31 cellular contexts compared by ENCODE assay signal in genomic region chr3:78732471-78732870, GRCh38.
"Had no signal": no experiment of that assay in that cellular context is flagged by ENCODE, and none has a peak within 500 bp of the region (broad histone marks: within the 10 kb centered on the region; RNA-seq: fewer than 3 reads in every experiment).

No MANE protein-coding gene starts in this region.

- H3K36me3 ChIP-seq: ascending aorta, breast epithelium, cardiac muscle cell, esophagus muscularis mucosa, gastrocnemius medialis, heart right ventricle had no signal

- H2AFZ ChIP-seq: hepatocyte had no signal

- H3K4me1 Mint-ChIP-seq: activated CD4-positive, alpha-beta memory T cell treated with anti-CD3 and anti-CD28 coated beads, Interleukin-2, amount 10 ng/mL, durations not matched to agents 7 days and 5 days; activated CD4-positive, alpha-beta T cell treated with anti-CD3 and anti-CD28 coated beads, Interleukin-2, amount 10 ng/mL, durations not matched to agents 7 days and 5 days; activated naive CD4-positive, alpha-beta T cell treated with anti-CD3 and anti-CD28 coated beads, Interleukin-2, amount 10 ng/mL, durations not matched to agents 7 days and 5 days; activated naive CD8-positive, alpha-beta T cell treated with anti-CD3 and anti-CD28 coated beads, Interleukin-2, amount 10 ng/mL, durations not matched to agents 7 days and 5 days; central memory CD8-positive, alpha-beta T cell had no signal

- H3K27ac Mint-ChIP-seq: activated CD4-positive, alpha-beta memory T cell treated with anti-CD3 and anti-CD28 coated beads, Interleukin-2, amount 10 ng/mL, durations not matched to agents 7 days and 5 days; activated CD4-positive, alpha-beta T cell treated with anti-CD3 and anti-CD28 coated beads, Interleukin-2, amount 10 ng/mL, durations not matched to agents 7 days and 5 days; activated naive CD4-positive, alpha-beta T cell treated with anti-CD3 and anti-CD28 coated beads, Interleukin-2, amount 10 ng/mL, durations not matched to agents 7 days and 5 days; activated naive CD4-positive, alpha-beta T cell treated with anti-CD3 and anti-CD28 coated beads, Interleukin-2, amount 50 U/mL, for 72 hours; activated naive CD8-positive, alpha-beta T cell treated with anti-CD3 and anti-CD28 coated beads, Interleukin-2, amount 10 ng/mL, durations not matched to agents 7 days and 5 days; activated T-cell treated with anti-CD3 and anti-CD28 coated beads, Interleukin-2, amount 50 U/mL, for 24 hours; activated T-cell treated with anti-CD3 and anti-CD28 coated beads, Interleukin-2, amount 50 U/mL, for 72 hours; dendritic cell treated with granulocyte-macrophage colony-stimulating factor and Interleukin-4, amounts not matched to agents 40 ng/mL and 50 ng/mL, for 4 days; effector memory CD8-positive, alpha-beta T cell; WTC11 had no signal

- H3K9me3 Mint-ChIP-seq: activated CD4-positive, alpha-beta T cell treated with anti-CD3 and anti-CD28 coated beads, Interleukin-2, amount 10 ng/mL, durations not matched to agents 7 days and 5 days; activated naive CD4-positive, alpha-beta T cell treated with anti-CD3 and anti-CD28 coated beads, Interleukin-2, amount 10 ng/mL, durations not matched to agents 7 days and 5 days; activated naive CD8-positive, alpha-beta T cell treated with anti-CD3 and anti-CD28 coated beads, Interleukin-2, amount 10 ng/mL, durations not matched to agents 7 days and 5 days; brain; dendritic cell treated with granulocyte-macrophage colony-stimulating factor and Interleukin-4, amounts not matched to agents 40 ng/mL and 50 ng/mL, for 4 days; WTC11 had no signal

- H3K27me3 ChIP-seq: ascending aorta, breast epithelium, cardiac muscle cell, dorsolateral prefrontal cortex, esophagus muscularis mucosa, foreskin keratinocyte, gastrocnemius medialis, heart right ventricle, hepatocyte had no signal

- DNase-seq: activated CD4-positive, alpha-beta memory T cell treated with anti-CD3 and anti-CD28 coated beads, Interleukin-2, amount 10 ng/mL, durations not matched to agents 7 days and 5 days; activated CD4-positive, alpha-beta T cell treated with anti-CD3 and anti-CD28 coated beads for 1 hour; activated CD4-positive, alpha-beta T cell treated with anti-CD3 and anti-CD28 coated beads for 4 hours; activated CD4-positive, alpha-beta T cell treated with anti-CD3 and anti-CD28 coated beads, Interleukin-2, amount 10 ng/mL, durations not matched to agents 7 days and 5 days; activated CD4-positive, alpha-beta T cell treated with anti-CD3 and anti-CD28 coated beads, Interleukin-2, amount 50 U/mL, for 4 hours; activated CD8-positive, alpha-beta memory T cell treated with anti-CD3 and anti-CD28 coated beads, Interleukin-2, amount 50 U/mL, for 48 hours; activated gamma-delta T cell; activated naive CD4-positive, alpha-beta T cell; activated naive CD4-positive, alpha-beta T cell treated with anti-CD3 and anti-CD28 coated beads, Interleukin-2, amount 10 ng/mL, durations not matched to agents 7 days and 5 days; activated naive CD8-positive, alpha-beta T cell treated with anti-CD3 and anti-CD28 coated beads, Interleukin-2, amount 10 ng/mL, durations not matched to agents 7 days and 5 days; activated T-cell treated with anti-CD3 and anti-CD28 coated beads for 4 hours; activated T-cell treated with anti-CD3 and anti-CD28 coated beads, Interleukin-2, amount 50 U/mL, for 24 hours; activated T-cell treated with anti-CD3 and anti-CD28 coated beads, Interleukin-2, amount 50 U/mL, for 72 hours; dorsolateral prefrontal cortex; effector memory CD8-positive, alpha-beta T cell; erythroblast; foreskin keratinocyte; gastrocnemius medialis; heart right ventricle; T-helper 2 cell had no signal

- H3K27ac ChIP-seq: ascending aorta, breast epithelium, cardiac muscle cell, coronary artery, dorsolateral prefrontal cortex, esophagus muscularis mucosa, foreskin keratinocyte, gastrocnemius medialis, heart right ventricle, hepatocyte had no signal

- H3K9me3 ChIP-seq: ascending aorta, breast epithelium, esophagus muscularis mucosa, gastrocnemius medialis, heart right ventricle had no signal

- H3K79me2 ChIP-seq: hepatocyte had no signal

- H3K4me1 ChIP-seq: ascending aorta, breast epithelium, gastrocnemius medialis had no signal

- ATAC-seq: activated naive CD4-positive, alpha-beta T cell treated with anti-CD3 and anti-CD28 coated beads, Interleukin-2, amount 50 U/mL, for 72 hours; activated T-cell treated with anti-CD3 and anti-CD28 coated beads, Interleukin-2, amount 50 U/mL, for 72 hours; effector memory CD8-positive, alpha-beta T cell; foreskin keratinocyte; gastrocnemius medialis; heart right ventricle; WTC11 had no signal

- H3K4me2 ChIP-seq: hepatocyte had no signal

- H3K36me3 Mint-ChIP-seq: activated naive CD4-positive, alpha-beta T cell treated with anti-CD3 and anti-CD28 coated beads, Interleukin-2, amount 10 ng/mL, durations not matched to agents 7 days and 5 days; activated naive CD4-positive, alpha-beta T cell treated with anti-CD3 and anti-CD28 coated beads, Interleukin-2, amount 50 U/mL, for 72 hours; activated naive CD8-positive, alpha-beta T cell treated with anti-CD3 and anti-CD28 coated beads, Interleukin-2, amount 10 ng/mL, durations not matched to agents 7 days and 5 days; brain; WTC11 had no signal

- H3K27me3 Mint-ChIP-seq: activated CD4-positive, alpha-beta memory T cell treated with anti-CD3 and anti-CD28 coated beads, Interleukin-2, amount 10 ng/mL, durations not matched to agents 7 days and 5 days; activated CD4-positive, alpha-beta T cell treated with anti-CD3 and anti-CD28 coated beads, Interleukin-2, amount 10 ng/mL, durations not matched to agents 7 days and 5 days; activated naive CD4-positive, alpha-beta T cell treated with anti-CD3 and anti-CD28 coated beads, Interleukin-2, amount 10 ng/mL, durations not matched to agents 7 days and 5 days; activated naive CD8-positive, alpha-beta T cell treated with anti-CD3 and anti-CD28 coated beads, Interleukin-2, amount 10 ng/mL, durations not matched to agents 7 days and 5 days; activated T-cell treated with anti-CD3 and anti-CD28 coated beads, Interleukin-2, amount 50 U/mL, for 24 hours; brain; central memory CD8-positive, alpha-beta T cell; dendritic cell treated with granulocyte-macrophage colony-stimulating factor and Interleukin-4, amounts not matched to agents 40 ng/mL and 50 ng/mL, for 4 days; effector memory CD8-positive, alpha-beta T cell had no signal

- H3K4me3 ChIP-seq: ascending aorta, breast epithelium, cardiac muscle cell, coronary artery, dorsolateral prefrontal cortex, esophagus muscularis mucosa, gastrocnemius medialis, heart right ventricle, hepatocyte had no signal

- H3K4me3 Mint-ChIP-seq: activated CD4-positive, alpha-beta memory T cell treated with anti-CD3 and anti-CD28 coated beads, Interleukin-2, amount 10 ng/mL, durations not matched to agents 7 days and 5 days; activated CD4-positive, alpha-beta T cell treated with anti-CD3 and anti-CD28 coated beads, Interleukin-2, amount 10 ng/mL, durations not matched to agents 7 days and 5 days; activated naive CD4-positive, alpha-beta T cell treated with anti-CD3 and anti-CD28 coated beads, Interleukin-2, amount 10 ng/mL, durations not matched to agents 7 days and 5 days; activated naive CD8-positive, alpha-beta T cell treated with anti-CD3 and anti-CD28 coated beads, Interleukin-2, amount 10 ng/mL, durations not matched to agents 7 days and 5 days; activated T-cell treated with anti-CD3 and anti-CD28 coated beads, Interleukin-2, amount 50 U/mL, for 24 hours; activated T-cell treated with anti-CD3 and anti-CD28 coated beads, Interleukin-2, amount 50 U/mL, for 72 hours; brain; central memory CD8-positive, alpha-beta T cell; dendritic cell treated with granulocyte-macrophage colony-stimulating factor and Interleukin-4, amounts not matched to agents 40 ng/mL and 50 ng/mL, for 4 days; effector memory CD8-positive, alpha-beta T cell; WTC11 had no signal
